ENCODE assay signal across 20 cellular contexts in genomic region chr18:76633504-76634259, GRCh38.
DNase-seq lines count a peak whose midpoint lies in the region; ATAC-seq, FAIRE-seq and TF ChIP-seq lines count a peak whose summit lies in the region.
"Had no signal": no experiment of that assay in that cellular context is flagged by ENCODE, and none has a peak within 500 bp of the region (broad histone marks: within the 10 kb centered on the region; RNA-seq: fewer than 3 reads in every experiment).

No MANE protein-coding gene starts in this region.

- H3K9me3 ChIP-seq in HepG2 (ENCODE audit: low read length) (no peaks in the 10 kb centered on the region), right lobe of liver (peaks cover 0 to 2% (median 0%) of the 10 kb centered on the region in 4 donors), Panc1 (ENCODE audit: control insufficient read depth, insufficient read depth, low read depth, low read length) (no peaks in the 10 kb centered on the region)
- H3K9me3 ChIP-seq: BLaER1 treated with 17β-estradiol and CSF1 and Interleukin-3, amounts not matched to agents 10 nM and 100 nM had no signal

- no peak overlapping the region for H3K4me3 Mint-ChIP-seq in activated CD8-positive, alpha-beta T cell treated with anti-CD3 and anti-CD28 coated beads for 36 hours
- H3K4me3 Mint-ChIP-seq: T-cell had no signal

- H2AFZ ChIP-seq in HepG2 (ENCODE audit: low read length): no peak overlapping the region

- H3K4me1 ChIP-seq in HepG2 (ENCODE audit: insufficient read depth, low read length) (no peaks in the 10 kb centered on the region), right lobe of liver (no peaks in the 10 kb centered on the region), Panc1 (ENCODE audit: control insufficient read depth, insufficient read depth, low read length) (no peaks in the 10 kb centered on the region)

- peaks cover 3 to 11% of the 10 kb centered on the region in 2 experiments; a peak in 3 of 5 replicates for H3K27me3 ChIP-seq in HepG2 (ENCODE audit: control insufficient read depth in 1 of 2, insufficient read depth in 2 of 2, low read length in 2 of 2)
- no peaks in the 10 kb centered on the region for H3K27me3 ChIP-seq in right lobe of liver
- H3K27me3 ChIP-seq in Panc1 (ENCODE audit: control insufficient read depth, insufficient read depth, low read length): no peaks in the 10 kb centered on the region
- H3K27me3 ChIP-seq: BLaER1 treated with 17β-estradiol and CSF1 and Interleukin-3, amounts not matched to agents 10 nM and 100 nM had no signal

- H3K79me2 ChIP-seq in HepG2 (ENCODE audit: insufficient read depth, low read length): no peaks in the 10 kb centered on the region

- intact Hi-C loops in HepG2 (cut with micrococcal nuclease; ENCODE audit: unreplicated experiment): no loop called here
- intact Hi-C loops in right lobe of liver (cut with DNase I): no loop called here
- intact Hi-C loops in Panc1 (cut with micrococcal nuclease; ENCODE audit: unreplicated experiment): no loop called here
- intact Hi-C loops in activated CD8-positive, alpha-beta T cell treated with anti-CD3 and anti-CD28 coated beads for 36 hours (cut with micrococcal nuclease): no loop called here

- POLR2A ChIA-PET in HepG2 (lab: Yijun Ruan, JAX): no interaction called here
- POLR2A ChIA-PET in Panc1 (lab: Charles Lee): interaction anchor here (0.6 to 0.7 kb wide), 2 partner anchors 67 to 1645 kb away, joined by 4 to 5 read pairs; no protein-coding TSS in a partner anchor
- POLR2A ChIA-PET in activated CD8-positive, alpha-beta T cell treated with anti-CD3 and anti-CD28 coated beads for 36 hours (lab: Charles Lee): no interaction called here

- H3K27me3 Mint-ChIP-seq in activated CD8-positive, alpha-beta T cell treated with anti-CD3 and anti-CD28 coated beads for 36 hours: peaks cover 13% of the 10 kb centered on the region

- FAIRE-seq in HepG2 (lab: Jason Lieb, UNC): no peak

- H3K36me3 Mint-ChIP-seq in activated CD8-positive, alpha-beta T cell treated with anti-CD3 and anti-CD28 coated beads for 36 hours (ENCODE audit: low read depth): no peaks in the 10 kb centered on the region
- H3K36me3 Mint-ChIP-seq: T-cell had no signal

- no TSS peak for BruUV-seq in HepG2 (replicated peaks; lab: Mats Ljungman, UMichigan)
- no TSS peak for BruUV-seq in Panc1 (replicated peaks; lab: Mats Ljungman, UMichigan)

- H3K36me3 ChIP-seq in HepG2 (replicated peaks in 1 of 2; ENCODE audit: control insufficient read depth in 1 of 2, insufficient read depth in 2 of 2, low read length in 2 of 2) (no peaks in the 10 kb centered on the region), right lobe of liver (no peaks in the 10 kb centered on the region), Panc1 (ENCODE audit: control insufficient read depth, insufficient read depth, low read length) (no peaks in the 10 kb centered on the region)
- H3K36me3 ChIP-seq: BLaER1 treated with 17β-estradiol and CSF1 and Interleukin-3, amounts not matched to agents 10 nM and 100 nM had no signal

- in situ Hi-C loops in HepG2 (cut with HindIII; ENCODE audit: extremely low pct_ligation_motif_present, low pct_unique_long_range_greater_than_20kb) (no loop called here), Panc1 (cut with HindIII; ENCODE audit: low pct_unique_long_range_greater_than_20kb, low sequenced_read_pairs) (no loop called here)

- H3K4me3 ChIP-seq in HepG2 (replicated peaks in 1 of 3; ENCODE audit: insufficient read depth in 1 of 3, low read depth in 2 of 3, low read length in 3 of 3): no peak overlapping the region
- no peak overlapping the region for H3K4me3 ChIP-seq in right lobe of liver
- H3K4me3 ChIP-seq in Panc1 (ENCODE audit: low read depth in 2 of 2, low read length in 2 of 2): no peak overlapping the region
- H3K4me3 ChIP-seq in fibroblast of villous mesenchyme (ENCODE audit: low read depth, low read length): no peak overlapping the region
- H3K4me3 ChIP-seq: BLaER1 treated with 17β-estradiol and CSF1 and Interleukin-3, amounts not matched to agents 10 nM and 100 nM had no signal

- CTCF ChIA-PET in HepG2 (lab: Yijun Ruan, JAX; ENCODE audit: low intra/inter-chr PET ratio, low total read pairs): no interaction called here
- CTCF ChIA-PET in Panc1 (lab: Charles Lee): interaction anchor here (0.7 kb wide), 1 partner anchor 9 kb away, joined by 3 read pairs; no protein-coding TSS in a partner anchor
- CTCF ChIA-PET in activated CD8-positive, alpha-beta T cell treated with anti-CD3 and anti-CD28 coated beads for 36 hours (lab: Charles Lee): no interaction called here

- H3K27ac Mint-ChIP-seq in activated CD8-positive, alpha-beta T cell treated with anti-CD3 and anti-CD28 coated beads for 36 hours: no peak overlapping the region
- H3K27ac Mint-ChIP-seq: T-cell had no signal

- no peak overlapping the region for H3K27ac ChIP-seq in HepG2 (ENCODE audit: extremely low read length, insufficient read depth, low read length)
- no peak overlapping the region for H3K27ac ChIP-seq in right lobe of liver
- no peak overlapping the region for H3K27ac ChIP-seq in Panc1 (ENCODE audit: low read length)
- H3K27ac ChIP-seq: BLaER1 treated with 17β-estradiol and CSF1 and Interleukin-3, amounts not matched to agents 10 nM and 100 nM; RWPE1 had no signal

- H3K9ac ChIP-seq in HepG2 (ENCODE audit: insufficient read depth, low read depth, low read length): no peak overlapping the region
- H3K9ac ChIP-seq: BLaER1 treated with 17β-estradiol and CSF1 and Interleukin-3, amounts not matched to agents 10 nM and 100 nM had no signal

- H4K20me1 ChIP-seq in HepG2 (ENCODE audit: insufficient read depth, low read length): no peaks in the 10 kb centered on the region
- H4K20me1 ChIP-seq: BLaER1 treated with 17β-estradiol and CSF1 and Interleukin-3, amounts not matched to agents 10 nM and 100 nM had no signal

- H3K4me1 Mint-ChIP-seq in activated CD8-positive, alpha-beta T cell treated with anti-CD3 and anti-CD28 coated beads for 36 hours (ENCODE audit: low read depth): no peaks in the 10 kb centered on the region
- H3K4me1 Mint-ChIP-seq: T-cell had no signal

- no peak for TF ChIP-seq RAD21 in HepG2 (CRISPR knock-in tag; IDR thresholded peaks at IDR 0.05)

- peaks cover 4% of the 10 kb centered on the region for H3K9me3 Mint-ChIP-seq in activated CD8-positive, alpha-beta T cell treated with anti-CD3 and anti-CD28 coated beads for 36 hours

- TF ChIP-seq EP300 in HepG2 (IDR thresholded peaks at IDR 0.05; ENCODE audit: low read depth in 2 of 2, low read length in 2 of 2) (no peak), HepG2 (CRISPR knock-in tag; IDR thresholded peaks at IDR 0.05; ENCODE audit: borderline replicate concordance) (no peak)

- 0 out of 2 replicates have a peak, but pooled peaks have one; percentile 4 for TF ChIP-seq CTCF in HepG2 (CRISPR knock-in tag; IDR thresholded peaks at IDR 0.05)
- no peak for TF ChIP-seq CTCF in right lobe of liver (IDR thresholded peaks at IDR 0.05)
- peak; percentile 30; the same call in 1 of the 2 replicates for TF ChIP-seq CTCF in Panc1 (IDR thresholded peaks at IDR 0.05)
- peak; percentile 2 for TF ChIP-seq CTCF in fibroblast of villous mesenchyme (IDR thresholded peaks at IDR 0.05; ENCODE audit: insufficient read depth, low read depth, low read length)
- TF ChIP-seq CTCF in activated CD8-positive, alpha-beta T cell treated with anti-CD3 and anti-CD28 coated beads for 36 hours (IDR thresholded peaks at IDR 0.05): no peak

- 35% methylated on average over 2 of the region's 2 CpGs for WGBS in HepG2 (ENCODE audit: low lambda C conversion rate)
- 56% methylated on average over 1 of the region's 2 CpGs for WGBS in right lobe of liver (ENCODE audit: insufficient coverage, low coverage, low lambda C conversion rate, missing lambda C conversion rate)

- DNase-seq in HepG2 (ENCODE audit: low spot score) (no peak), right lobe of liver (no peak), NAMALWA (ENCODE audit: low spot score) (peak; percentile 16), Panc1 (ENCODE audit: low read depth, low spot score) (no peak), fibroblast of villous mesenchyme (ENCODE audit: low read depth) (no peak), NCI-H748 (lab: John Stamatoyannopoulos, UW; ENCODE audit: unreplicated experiment) (no peak)
- no peak for DNase-seq in activated CD8-positive, alpha-beta T cell treated with anti-CD3 and anti-CD28 coated beads for 36 hours
- DNase-seq: DND-41, GDM1, GOT3, NCI-H1930, NCI-H2171, NCI-H446 treated with DMSO at 0.1 percent for 48 hours, NCI-H774, OCI-M1, T-cell, T1000 had no signal

- no peak for TF ChIP-seq POLR2A in HepG2 (IDR thresholded peaks at IDR 0.05; ENCODE audit: insufficient read depth in 1 of 2, low read depth in 2 of 2, low read length in 2 of 2)
- TF ChIP-seq POLR2A in right lobe of liver (IDR thresholded peaks at IDR 0.05): no peak

- no peak overlapping the region for H3K4me2 ChIP-seq in HepG2 (ENCODE audit: low read depth, low read length)
- H3K4me2 ChIP-seq: BLaER1 treated with 17β-estradiol and CSF1 and Interleukin-3, amounts not matched to agents 10 nM and 100 nM had no signal

- ATAC-seq in HepG2 (no peak), right lobe of liver (no peak), Panc1 (no peak), GM19467 (IDR thresholded peaks at IDR 0.05; ENCODE audit: unreplicated experiment) (no peak)
- no peak for ATAC-seq in activated CD8-positive, alpha-beta T cell treated with anti-CD3 and anti-CD28 coated beads for 36 hours
- ATAC-seq: T-cell had no signal

TF ChIP-seq in HepG2, 621 proteins besides CTCF, POLR2A, EP300 and RAD21 (continues in another document):
- no peak for TF ChIP-seq GTF3A (CRISPR knock-in tag; conservative IDR thresholded peaks at IDR 0.05)
- no peak for TF ChIP-seq ZNF274 (CRISPR knock-in tag; IDR thresholded peaks at IDR 0.05)
- no peak for TF ChIP-seq E2F1 (CRISPR knock-in tag; IDR thresholded peaks at IDR 0.05)
- no peak for TF ChIP-seq GATAD2A (CRISPR knock-in tag; IDR thresholded peaks at IDR 0.05)

Comparison
In these comparisons a context has a peak if more than half of its experiments do, and no peak if none do; other contexts are left out.
1. CTCF ChIP-seq: peak in HepG2 (single experiment), Panc1 (single experiment) and fibroblast of villous mesenchyme (single experiment); none in right lobe of liver (0 of 4) and activated CD8-positive, alpha-beta T cell treated with anti-CD3 and anti-CD28 coated beads for 36 hours (single experiment).